ENCODE assay signal across 14 cellular contexts in genomic region chr13:24503376-24503690, GRCh38. TPM values are rescaled to one million over a fixed set of nuclear protein-coding genes. Genes with fewer than 3 reads are reported as not detected.
DNase-seq lines count a peak whose midpoint lies in the region; ATAC-seq and TF ChIP-seq lines count a peak whose summit lies in the region.
"Had no signal": no experiment of that assay in that cellular context is flagged by ENCODE, and none has a peak within 500 bp of the region (broad histone marks: within the 10 kb centered on the region; RNA-seq: fewer than 3 reads in every experiment).

No MANE protein-coding gene starts in this region.

- no peak overlapping the region for H3K4me2 ChIP-seq in GM23248 (ENCODE audit: unreplicated experiment)

- H3K9me3 Mint-ChIP-seq in natural killer cell: no peaks in the 10 kb centered on the region

- no peak overlapping the region for H3K4me3 ChIP-seq in GM23248
- no peak overlapping the region for H3K4me3 ChIP-seq in fibroblast of villous mesenchyme (ENCODE audit: low read depth, low read length)
- H3K4me3 ChIP-seq: psoas muscle had no signal

- TF ChIP-seq CTCF in fibroblast of villous mesenchyme (IDR thresholded peaks at IDR 0.05; ENCODE audit: insufficient read depth, low read depth, low read length) (no peak), natural killer cell (IDR thresholded peaks at IDR 0.05) (no peak)

- peaks cover 59% of the 10 kb centered on the region for H3K79me2 ChIP-seq in GM23248 (ENCODE audit: insufficient read depth)

- H3K4me3 Mint-ChIP-seq in natural killer cell: no peak overlapping the region

- peak overlapping the region; percentile 38 to 76 for H3K27ac Mint-ChIP-seq in natural killer cell

- H3K27me3 ChIP-seq in GM23248 (replicated peaks; ENCODE audit: insufficient read depth): no peaks in the 10 kb centered on the region

- H3K9me3 ChIP-seq in GM23248 (ENCODE audit: low read depth): no peaks in the 10 kb centered on the region
- H3K9me3 ChIP-seq: psoas muscle had no signal

- H3K4me1 Mint-ChIP-seq in natural killer cell: peaks cover 24 to 35% of the 10 kb centered on the region in 2 donors

- peaks cover 29% of the 10 kb centered on the region for H3F3A ChIP-seq in GM23248 (ENCODE audit: insufficient read depth)

- no peak for DNase-seq in GM23248
- peak; percentile 28 for DNase-seq in fibroblast of villous mesenchyme (ENCODE audit: low read depth)
- no peak for DNase-seq in natural killer cell
- DNase-seq in pons (ENCODE audit: low spot score): no peak
- no peak for DNase-seq in NCI-H345 (lab: John Stamatoyannopoulos, UW)
- no peak for DNase-seq in stimulated activated CD4-positive, alpha-beta T cell treated with anti-CD3 and anti-CD28 coated beads, Interleukin-2, amount 100 ng/mL, for 48 hours
- no peak for DNase-seq in mesenteric fat pad (ENCODE audit: low spot score)
- DNase-seq: aorta; effector CD4-positive, alpha-beta T cell; NCI-H146; NCI-H526 treated with DMSO at 0.1 percent for 48 hours; WERI-Rb-1 had no signal

- H3K36me3 ChIP-seq in GM23248 (ENCODE audit: low read depth): 0 out of 2 replicates have a peak, but pooled peaks cover 11% of the 10 kb centered on the region

- peak; percentile 32 for ATAC-seq in SK-N-SH treated with all-trans-retinoic acid at 6 μM for 48 hours
- no peak for ATAC-seq in natural killer cell

- no peak overlapping the region for H2AFZ ChIP-seq in GM23248

- H3K9me2 ChIP-seq in GM23248 (ENCODE audit: insufficient read depth): no peaks in the 10 kb centered on the region

- H3K36me3 Mint-ChIP-seq in natural killer cell: no peaks in the 10 kb centered on the region

- peaks cover 25% of the 10 kb centered on the region for H3K4me1 ChIP-seq in GM23248 (ENCODE audit: insufficient read depth)

- intact Hi-C loops in natural killer cell (cut with micrococcal nuclease): no loop called here

- H3K9ac ChIP-seq in GM23248: no peak overlapping the region

- no peaks in the 10 kb centered on the region for H3K27me3 Mint-ChIP-seq in natural killer cell (ENCODE audit: low read depth in 2 of 2)

- in situ Hi-C loops in GM23248 (cut with MboI): no loop called here

- peak overlapping the region; percentile 52 for H3K27ac ChIP-seq in GM23248
- H3K27ac ChIP-seq: psoas muscle, WERI-Rb-1 had no signal

- WGBS in GM23248 (ENCODE audit: low coverage in 1 of 2, low lambda C conversion rate in 2 of 2, missing lambda C conversion rate in 2 of 2), 2 experiments: 95 to 99% methylated on average over 4 of the region's 4 CpGs

- no peaks in the 10 kb centered on the region for H4K20me1 ChIP-seq in GM23248 (ENCODE audit: insufficient read depth)

TF ChIP-seq in SK-N-SH treated with all-trans-retinoic acid at 6 μM for 48 hours, 23 proteins besides CTCF, POLR2A, EP300 and RAD21:
- no peak for TF ChIP-seq CSDC2 (CRISPR knock-in tag; IDR thresholded peaks at IDR 0.05)
- TF ChIP-seq, protein P1, sequence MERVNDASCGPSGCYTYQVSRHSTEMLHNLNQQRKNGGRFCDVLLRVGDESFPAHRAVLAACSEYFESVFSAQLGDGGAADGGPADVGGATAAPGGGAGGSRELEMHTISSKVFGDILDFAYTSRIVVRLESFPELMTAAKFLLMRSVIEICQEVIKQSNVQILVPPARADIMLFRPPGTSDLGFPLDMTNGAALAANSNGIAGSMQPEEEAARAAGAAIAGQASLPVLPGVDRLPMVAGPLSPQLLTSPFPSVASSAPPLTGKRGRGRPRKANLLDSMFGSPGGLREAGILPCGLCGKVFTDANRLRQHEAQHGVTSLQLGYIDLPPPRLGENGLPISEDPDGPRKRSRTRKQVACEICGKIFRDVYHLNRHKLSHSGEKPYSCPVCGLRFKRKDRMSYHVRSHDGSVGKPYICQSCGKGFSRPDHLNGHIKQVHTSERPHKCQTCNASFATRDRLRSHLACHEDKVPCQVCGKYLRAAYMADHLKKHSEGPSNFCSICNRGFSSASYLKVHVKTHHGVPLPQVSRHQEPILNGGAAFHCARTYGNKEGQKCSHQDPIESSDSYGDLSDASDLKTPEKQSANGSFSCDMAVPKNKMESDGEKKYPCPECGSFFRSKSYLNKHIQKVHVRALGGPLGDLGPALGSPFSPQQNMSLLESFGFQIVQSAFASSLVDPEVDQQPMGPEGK (CRISPR knock-in tag; IDR thresholded peaks at IDR 0.05; ENCODE audit: borderline replicate concordance): no peak
- TF ChIP-seq ESRRG (CRISPR knock-in tag; IDR thresholded peaks at IDR 0.05): no peak
- no peak for TF ChIP-seq ZC3H10 (CRISPR knock-in tag; IDR thresholded peaks at IDR 0.05)
- no peak for TF ChIP-seq TOX (CRISPR knock-in tag; IDR thresholded peaks at IDR 0.05; ENCODE audit: borderline replicate concordance)

RNA-seq across cellular contexts. Expression of gene PARP4, which starts 9.2 kb away (rescaled TPM):
- total RNA-seq in GM23248 (2014; rRNA removed; shearing (Covaris generic)): 31.6 and 35.5 TPM in 2 replicates
- polyA plus RNA-seq in GM23248 (2016; fragmentation: Nextera tagmentation; extraction: Ambion mirVana): 21.8 and 22.4 TPM in 2 replicates
- total RNA-seq in fibroblast of villous mesenchyme (50.5 and 53.5 TPM in 2 replicates), natural killer cell (10 to 100 TPM; 83.5 to 90.1 (median 84.0) TPM), mesenteric fat pad (42.3 TPM)
